Comparison of ENCODE assay signal across 23 cellular contexts in the genomic region with DNA sequence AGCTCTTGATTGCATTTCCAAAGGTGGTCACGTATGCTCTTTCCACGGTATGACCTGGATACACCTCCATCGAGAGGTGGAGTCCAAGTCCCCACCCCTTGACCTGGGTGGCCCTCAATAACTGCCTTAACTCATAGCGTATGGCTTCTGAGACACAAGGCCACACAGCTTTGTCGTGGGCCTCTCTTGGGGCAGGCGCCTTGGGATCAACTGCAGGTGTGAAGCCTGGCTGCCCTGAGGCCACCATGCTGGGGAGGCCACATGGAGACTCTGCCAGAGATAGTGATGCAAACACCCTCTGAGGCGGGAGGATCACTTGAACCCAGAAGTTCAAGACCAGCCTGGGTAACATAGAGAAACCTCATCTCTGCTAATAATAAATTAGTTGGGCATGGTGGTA. TPM values are rescaled to one million over a fixed set of nuclear protein-coding genes. Genes with fewer than 3 reads are reported as not detected.
"Had no signal": no experiment of that assay in that cellular context is flagged by ENCODE, and none has a peak within 500 bp of the region (broad histone marks: within the 10 kb centered on the region; RNA-seq: fewer than 3 reads in every experiment).

No MANE protein-coding gene starts in this region.

- H3K36me3 ChIP-seq: MG63, SJSA1 had no signal

- H3K4me3 ChIP-seq: MG63, SJSA1, SK-N-MC had no signal

- H3K27ac ChIP-seq: SJSA1, SK-N-MC had no signal

- H3K4me1 ChIP-seq: SJSA1 had no signal

- DNase-seq: IMR-90, Karpas-422, KG1, MG63, NCI-H1092, NCI-H1436, NCI-H187, NCI-H2029, NCI-H2081 treated with DMSO at 0.1 percent for 48 hours, NCI-H2171, NCI-H226, NCI-H446, NCI-H510A, NCI-H524 treated with DMSO at 0.1 percent for 48 hours, NCI-H69, NCI-H774, Right ventricle myocardium superior, RPMI8226, SIG-M5 had no signal

- H3K9me3 ChIP-seq: SJSA1 had no signal

- ATAC-seq: HepG2 had no signal

RNA-seq across cellular contexts. Expression of a gene that starts 30.7 kb away (rescaled TPM):
- total RNA-seq: HT1080, SJSA1 had no signal
